ENCODE assay signal across 35 cellular contexts in genomic region chr3:88167173-88167572, GRCh38.
"Had no signal": no experiment of that assay in that cellular context is flagged by ENCODE, and none has a peak within 500 bp of the region (broad histone marks: within the 10 kb centered on the region; RNA-seq: fewer than 3 reads in every experiment).

No MANE protein-coding gene starts in this region.

- H3K27ac ChIP-seq: KMS-11 had no signal

- H3K4me3 ChIP-seq: MG63 had no signal

- H3K4me2 ChIP-seq: KMS-11 had no signal

- H3K9ac ChIP-seq: KMS-11 had no signal

- H3K27me3 ChIP-seq: MG63 had no signal

- H3K36me3 ChIP-seq: MG63 had no signal

- H3K9me3 ChIP-seq: MG63 had no signal

- DNase-seq: Karpas-422, Kasumi-1, MG63, MM.1S, MV-4-11, NCI-H1048, NCI-H1092, NCI-H1092 treated with DMSO at 0.1 percent for 48 hours, NCI-H1105, NCI-H1105 treated with DMSO at 0.1 percent for 48 hours, NCI-H1417, NCI-H1417 treated with DMSO at 0.1 percent for 48 hours, NCI-H1436, NCI-H1436 treated with DMSO at 0.1 percent for 48 hours, NCI-H146, NCI-H1694, NCI-H1694 treated with DMSO at 0.1 percent for 48 hours, NCI-H187, NCI-H187 treated with DMSO at 0.1 percent for 48 hours, NCI-H1930, NCI-H2029, NCI-H2029 treated with DMSO at 0.1 percent for 48 hours, NCI-H2081, NCI-H2081 treated with DMSO at 0.1 percent for 48 hours, NCI-H2107, NCI-H2171, NCI-H2171 treated with DMSO at 0.1 percent for 48 hours, NCI-H2227 treated with DMSO at 0.1 percent for 48 hours, NCI-H345, NCI-H446, NCI-H446 treated with DMSO at 0.1 percent for 48 hours, NCI-H510A, NCI-H510A treated with DMSO at 0.1 percent for 48 hours, NCI-H524 had no signal
